ENCODE assay signal across 1 cellular context in genomic region chr7:43906327-43907010, GRCh38.
A peak's percentile ranks its signal among the peaks of the same experiment; 100 is the strongest.
TF ChIP-seq lines count a peak whose summit lies in the region.

A gene with protein sequence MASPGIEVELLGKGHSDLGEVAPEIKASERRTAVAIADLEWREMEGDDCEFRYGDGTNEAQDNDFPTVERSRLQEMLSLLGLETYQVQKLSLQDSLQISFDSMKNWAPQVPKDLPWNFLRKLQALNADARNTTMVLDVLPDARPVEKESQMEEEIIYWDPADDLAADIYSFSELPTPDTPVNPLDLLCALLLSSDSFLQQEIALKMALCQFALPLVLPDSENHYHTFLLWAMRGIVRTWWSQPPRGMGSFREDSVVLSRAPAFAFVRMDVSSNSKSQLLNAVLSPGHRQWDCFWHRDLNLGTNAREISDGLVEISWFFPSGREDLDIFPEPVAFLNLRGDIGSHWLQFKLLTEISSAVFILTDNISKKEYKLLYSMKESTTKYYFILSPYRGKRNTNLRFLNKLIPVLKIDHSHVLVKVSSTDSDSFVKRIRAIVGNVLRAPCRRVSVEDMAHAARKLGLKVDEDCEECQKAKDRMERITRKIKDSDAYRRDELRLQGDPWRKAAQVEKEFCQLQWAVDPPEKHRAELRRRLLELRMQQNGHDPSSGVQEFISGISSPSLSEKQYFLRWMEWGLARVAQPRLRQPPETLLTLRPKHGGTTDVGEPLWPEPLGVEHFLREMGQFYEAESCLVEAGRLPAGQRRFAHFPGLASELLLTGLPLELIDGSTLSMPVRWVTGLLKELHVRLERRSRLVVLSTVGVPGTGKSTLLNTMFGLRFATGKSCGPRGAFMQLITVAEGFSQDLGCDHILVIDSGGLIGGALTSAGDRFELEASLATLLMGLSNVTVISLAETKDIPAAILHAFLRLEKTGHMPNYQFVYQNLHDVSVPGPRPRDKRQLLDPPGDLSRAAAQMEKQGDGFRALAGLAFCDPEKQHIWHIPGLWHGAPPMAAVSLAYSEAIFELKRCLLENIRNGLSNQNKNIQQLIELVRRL (minus strand): TSS chr7:43906596. CDS start chr7:43906575, 21 bp downstream.

TF ChIP-seq in HepG2, 621 proteins besides CTCF, POLR2A, EP300 and RAD21 (continued from another document):
- TF ChIP-seq, protein P1, sequence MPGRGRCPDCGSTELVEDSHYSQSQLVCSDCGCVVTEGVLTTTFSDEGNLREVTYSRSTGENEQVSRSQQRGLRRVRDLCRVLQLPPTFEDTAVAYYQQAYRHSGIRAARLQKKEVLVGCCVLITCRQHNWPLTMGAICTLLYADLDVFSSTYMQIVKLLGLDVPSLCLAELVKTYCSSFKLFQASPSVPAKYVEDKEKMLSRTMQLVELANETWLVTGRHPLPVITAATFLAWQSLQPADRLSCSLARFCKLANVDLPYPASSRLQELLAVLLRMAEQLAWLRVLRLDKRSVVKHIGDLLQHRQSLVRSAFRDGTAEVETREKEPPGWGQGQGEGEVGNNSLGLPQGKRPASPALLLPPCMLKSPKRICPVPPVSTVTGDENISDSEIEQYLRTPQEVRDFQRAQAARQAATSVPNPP (CRISPR knock-in tag; IDR thresholded peaks at IDR 0.05) = 0 out of 2 replicates have a peak, but pooled peaks have one; percentile 40
- TF ChIP-seq ZNF552 (CRISPR knock-in tag; IDR thresholded peaks at IDR 0.05; ENCODE audit: borderline replicate concordance) = no peak
- no peak for TF ChIP-seq ZNF629 (CRISPR knock-in tag; conservative IDR thresholded peaks at IDR 0.05)
- TF ChIP-seq CREM (IDR thresholded peaks at IDR 0.05) = no peak
- TF ChIP-seq CREM (CRISPR knock-in tag; IDR thresholded peaks at IDR 0.05) = no peak
- no peak for TF ChIP-seq RFX5 (IDR thresholded peaks at IDR 0.05; ENCODE audit: low read depth, low read length)
- TF ChIP-seq JUND (CRISPR knock-in tag; IDR thresholded peaks at IDR 0.05) = no peak
- no peak for TF ChIP-seq ZNF317 (CRISPR knock-in tag; IDR thresholded peaks at IDR 0.05)
- TF ChIP-seq MLLT10 (CRISPR knock-in tag; IDR thresholded peaks at IDR 0.05) = no peak
- no peak for TF ChIP-seq TBX2 (CRISPR knock-in tag; IDR thresholded peaks at IDR 0.05; ENCODE audit: borderline replicate concordance)
- TF ChIP-seq TGIF2 (CRISPR knock-in tag; IDR thresholded peaks at IDR 0.05) = no peak
- peak; percentile 14; the same call in 1 of the 2 replicates for TF ChIP-seq TFDP1 (CRISPR knock-in tag; IDR thresholded peaks at IDR 0.05; ENCODE audit: borderline replicate concordance)
- TF ChIP-seq ZNF275 (CRISPR knock-in tag; IDR thresholded peaks at IDR 0.05; ENCODE audit: borderline replicate concordance) = no peak
- TF ChIP-seq ZNF687 (CRISPR knock-in tag; IDR thresholded peaks at IDR 0.05) = 0 out of 2 replicates have a peak, but pooled peaks have one; percentile 36
TF ChIP-seq in HepG2: peak in this region for 43.
